Comparison of ENCODE assay signal across 13 cellular contexts in genomic region chr16:50366126-50366525, GRCh38. TPM values are rescaled to one million over a fixed set of nuclear protein-coding genes. Genes with fewer than 3 reads are reported as not detected.
DNase-seq lines count a peak whose midpoint lies in the region; ATAC-seq and TF ChIP-seq lines count a peak whose summit lies in the region.
"Had no signal": no experiment of that assay in that cellular context is flagged by ENCODE, and none has a peak within 500 bp of the region (broad histone marks: within the 10 kb centered on the region; RNA-seq: fewer than 3 reads in every experiment).

No MANE protein-coding gene starts in this region.

- H3K36me3 ChIP-seq in Karpas-422 (ENCODE audit: insufficient read depth, low read length) (peaks cover 41% of the 10 kb centered on the region; the same call in 1 of the 2 replicates), MM.1S (replicated peaks; ENCODE audit: insufficient read depth, low read length) (peaks cover 7% of the 10 kb centered on the region; the same call in 1 of the 2 replicates)
- H3K36me3 ChIP-seq: pancreas had no signal

- H3K4me1 ChIP-seq in Karpas-422 (ENCODE audit: low read length) (peaks cover 45% of the 10 kb centered on the region), MM.1S (ENCODE audit: low read length) (peaks cover 10% of the 10 kb centered on the region; the same call in 1 of the 2 replicates)

- peaks cover 49% of the 10 kb centered on the region for H3K4me1 Mint-ChIP-seq in T-helper 1 cell treated with Interleukin-12 subunit alpha and Interleukin-12 subunit beta and Interleukin-4 antibody, amounts not matched to agents 30 μg/mL and 1 μg/mL, for 36 hours (ENCODE audit: low read depth)
- peaks cover 56% of the 10 kb centered on the region for H3K4me1 Mint-ChIP-seq in activated CD4-positive, alpha-beta memory T cell treated with anti-CD3 and anti-CD28 coated beads, Interleukin-2, amount 10 ng/mL, durations not matched to agents 7 days and 5 days
- peaks cover 59 to 61% of the 10 kb centered on the region in 2 donors for H3K4me1 Mint-ChIP-seq in natural killer cell

- POLR2A ChIA-PET in activated CD4-positive, alpha-beta memory T cell treated with anti-CD3 and anti-CD28 coated beads, Interleukin-2, amount 10 ng/mL, durations not matched to agents 7 days and 5 days (lab: Charles Lee), result interaction anchor here (0.9 to 2.2 kb wide), 2 partner anchors 9 to 54 kb away, joined by 3 to 15 read pairs; no protein-coding TSS in a partner anchor

- H3K4me2 ChIP-seq in Karpas-422 (ENCODE audit: low read depth, low read length, poor library complexity, severe bottlenecking), result peak overlapping the region; percentile 96
- no peak overlapping the region for H3K4me2 ChIP-seq in MM.1S (ENCODE audit: low read depth, low read length)

- H3K36me3 Mint-ChIP-seq in T-helper 1 cell treated with Interleukin-12 subunit alpha and Interleukin-12 subunit beta and Interleukin-4 antibody, amounts not matched to agents 30 μg/mL and 1 μg/mL, for 36 hours (ENCODE audit: low read depth), result peaks cover 35% of the 10 kb centered on the region
- H3K36me3 Mint-ChIP-seq in activated CD4-positive, alpha-beta memory T cell treated with anti-CD3 and anti-CD28 coated beads, Interleukin-2, amount 10 ng/mL, durations not matched to agents 7 days and 5 days (ENCODE audit: low read depth), result peaks cover 54% of the 10 kb centered on the region
- H3K36me3 Mint-ChIP-seq in natural killer cell, result no peaks in the 10 kb centered on the region

- CTCF ChIA-PET in activated CD4-positive, alpha-beta memory T cell treated with anti-CD3 and anti-CD28 coated beads, Interleukin-2, amount 10 ng/mL, durations not matched to agents 7 days and 5 days (lab: Charles Lee), result interaction anchor here (0.6 to 5.2 kb wide), 3 partner anchors 39 to 300 kb away, joined by 3 to 29 read pairs (median 23); no protein-coding TSS in a partner anchor

- H3K9me3 ChIP-seq in Karpas-422 (ENCODE audit: low read length), result no peaks in the 10 kb centered on the region
- H3K9me3 ChIP-seq in MM.1S (replicated peaks; ENCODE audit: insufficient read depth, low read length), result no peaks in the 10 kb centered on the region
- H3K9me3 ChIP-seq: pancreas had no signal

- H3K27me3 Mint-ChIP-seq in T-helper 1 cell treated with Interleukin-12 subunit alpha and Interleukin-12 subunit beta and Interleukin-4 antibody, amounts not matched to agents 30 μg/mL and 1 μg/mL, for 36 hours (ENCODE audit: low read depth), result no peaks in the 10 kb centered on the region
- H3K27me3 Mint-ChIP-seq in activated CD4-positive, alpha-beta memory T cell treated with anti-CD3 and anti-CD28 coated beads, Interleukin-2, amount 10 ng/mL, durations not matched to agents 7 days and 5 days, result no peaks in the 10 kb centered on the region
- no peaks in the 10 kb centered on the region for H3K27me3 Mint-ChIP-seq in natural killer cell (ENCODE audit: low read depth in 2 of 2)

- peak overlapping the region; percentile 56 for H3K4me3 Mint-ChIP-seq in T-helper 1 cell treated with Interleukin-12 subunit alpha and Interleukin-12 subunit beta and Interleukin-4 antibody, amounts not matched to agents 30 μg/mL and 1 μg/mL, for 36 hours
- peak overlapping the region; percentile 0 for H3K4me3 Mint-ChIP-seq in activated CD4-positive, alpha-beta memory T cell treated with anti-CD3 and anti-CD28 coated beads, Interleukin-2, amount 10 ng/mL, durations not matched to agents 7 days and 5 days
- peak overlapping the region; percentile 45 for H3K4me3 Mint-ChIP-seq in natural killer cell

- peaks cover 26% of the 10 kb centered on the region; the same call in 1 of the 2 replicates for H4K20me1 ChIP-seq in Karpas-422 (ENCODE audit: insufficient read depth, low read depth, low read length)
- H4K20me1 ChIP-seq in MM.1S (ENCODE audit: insufficient read depth, low read length), result 0 out of 2 replicates have a peak, but pooled peaks cover 5% of the 10 kb centered on the region

- ATAC-seq in natural killer cell, result no peak
- ATAC-seq: esophagus mucosa, pancreas, WTC11 had no signal

- H3K79me2 ChIP-seq in Karpas-422 (ENCODE audit: low read length) (peaks cover 74% of the 10 kb centered on the region), MM.1S (ENCODE audit: low read length) (peaks cover 73% of the 10 kb centered on the region)

- no peak for DNase-seq in T-helper 1 cell
- no peak for DNase-seq in Karpas-422
- no peak for DNase-seq in activated CD4-positive, alpha-beta memory T cell treated with anti-CD3 and anti-CD28 coated beads, Interleukin-2, amount 10 ng/mL, durations not matched to agents 7 days and 5 days
- no peak for DNase-seq in natural killer cell
- no peak for DNase-seq in putamen (ENCODE audit: low spot score)
- DNase-seq in NK-92 treated with Interleukin-12 subunit alpha and Interleukin-12 subunit beta, amount 100 ng/mL, for 24 hours (lab: John Stamatoyannopoulos, UW), result no peak
- DNase-seq in MM.1S, result no peak
- DNase-seq: activated gamma-delta T cell, NCI-H1092, pancreas had no signal

- no peak overlapping the region for H3K9ac ChIP-seq in Karpas-422 (ENCODE audit: low read length)
- no peak overlapping the region for H3K9ac ChIP-seq in MM.1S (ENCODE audit: low read length)

- H2AFZ ChIP-seq in Karpas-422 (ENCODE audit: low read length) (no peak overlapping the region), MM.1S (ENCODE audit: low read length) (no peak overlapping the region)

- H3F3A ChIP-seq in MM.1S (ENCODE audit: insufficient read depth, low read length), result no peaks in the 10 kb centered on the region

- H3K27me3 ChIP-seq in Karpas-422 (ENCODE audit: low read length), result no peaks in the 10 kb centered on the region; the same call in 1 of the 2 replicates
- H3K27me3 ChIP-seq in MM.1S (replicated peaks; ENCODE audit: insufficient read depth, low read length), result no peaks in the 10 kb centered on the region
- H3K27me3 ChIP-seq: pancreas had no signal

- no peaks in the 10 kb centered on the region for H3K9me3 Mint-ChIP-seq in T-helper 1 cell treated with Interleukin-12 subunit alpha and Interleukin-12 subunit beta and Interleukin-4 antibody, amounts not matched to agents 30 μg/mL and 1 μg/mL, for 36 hours
- H3K9me3 Mint-ChIP-seq in activated CD4-positive, alpha-beta memory T cell treated with anti-CD3 and anti-CD28 coated beads, Interleukin-2, amount 10 ng/mL, durations not matched to agents 7 days and 5 days, result no peaks in the 10 kb centered on the region
- H3K9me3 Mint-ChIP-seq in natural killer cell, result no peaks in the 10 kb centered on the region
- H3K9me3 Mint-ChIP-seq: WTC11 had no signal

- H3K27ac ChIP-seq in Karpas-422 (ENCODE audit: low read length) (no peak overlapping the region), MM.1S (ENCODE audit: low read length) (no peak overlapping the region)
- H3K27ac ChIP-seq: pancreas had no signal

- H3K9me2 ChIP-seq in Karpas-422 (replicated peaks; ENCODE audit: insufficient read depth, low read length), result no peaks in the 10 kb centered on the region
- H3K9me2 ChIP-seq in MM.1S (replicated peaks; ENCODE audit: insufficient read depth, low read length), result no peaks in the 10 kb centered on the region

- no peak overlapping the region for H3K27ac Mint-ChIP-seq in T-helper 1 cell treated with Interleukin-12 subunit alpha and Interleukin-12 subunit beta and Interleukin-4 antibody, amounts not matched to agents 30 μg/mL and 1 μg/mL, for 36 hours
- no peak overlapping the region for H3K27ac Mint-ChIP-seq in activated CD4-positive, alpha-beta memory T cell treated with anti-CD3 and anti-CD28 coated beads, Interleukin-2, amount 10 ng/mL, durations not matched to agents 7 days and 5 days
- peak overlapping the region; percentile 10 to 43 for H3K27ac Mint-ChIP-seq in natural killer cell
- H3K27ac Mint-ChIP-seq: WTC11 had no signal

- 0 out of 2 replicates have a peak overlapping the region, but pooled peaks have one; percentile 17 for H3K4me3 ChIP-seq in Karpas-422 (ENCODE audit: low read length)
- H3K4me3 ChIP-seq in MM.1S (ENCODE audit: low read length), result no peak overlapping the region
- H3K4me3 ChIP-seq: pancreas had no signal

- intact Hi-C loops in natural killer cell (cut with micrococcal nuclease), result loop anchor here (5.0 to 10.0 kb wide), 2 partner anchors 39 to 379 kb away; partner anchors contain the start of gene CYLD

- TF ChIP-seq CTCF in natural killer cell (IDR thresholded peaks at IDR 0.05) (no peak), MM.1S (IDR thresholded peaks at IDR 0.05; ENCODE audit: low read length) (no peak)

RNA-seq across cellular contexts. Expression of gene BRD7, which starts 2.7 kb away (rescaled TPM):
- 59.6 and 66.0 TPM in 2 replicates for total RNA-seq in Karpas-422 (2014; rRNA removed; shearing (Covaris generic); ENCODE audit: low replicate concordance)
- 100 to 1,000 TPM in 1 of 2 experiments, 10 to 100 TPM in 1; 93.3 to 101 TPM for total RNA-seq in activated CD4-positive, alpha-beta memory T cell treated with anti-CD3 and anti-CD28 coated beads, Interleukin-2, amount 10 ng/mL, durations not matched to agents 7 days and 5 days
- 100 to 1,000 TPM in 1 of 3 donors, 10 to 100 TPM in 2; 89.2 to 118 (median 94.9) TPM for total RNA-seq in natural killer cell

Comparison
In these comparisons a context has a peak if more than half of its experiments do, and no peak if none do; other contexts are left out.
1. H3K27ac Mint-ChIP-seq: peak in natural killer cell (2 of 2); none in T-helper 1 cell treated with Interleukin-12 subunit alpha and Interleukin-12 subunit beta and Interleukin-4 antibody, amounts not matched to agents 30 μg/mL and 1 μg/mL, for 36 hours (single experiment) and activated CD4-positive, alpha-beta memory T cell treated with anti-CD3 and anti-CD28 coated beads, Interleukin-2, amount 10 ng/mL, durations not matched to agents 7 days and 5 days (single experiment).
2. H3K4me3 Mint-ChIP-seq: peak in every context shown above with its lines; median percentile 56 in T-helper 1 cell treated with Interleukin-12 subunit alpha and Interleukin-12 subunit beta and Interleukin-4 antibody, amounts not matched to agents 30 μg/mL and 1 μg/mL, for 36 hours; 45 in natural killer cell; 0 in activated CD4-positive, alpha-beta memory T cell treated with anti-CD3 and anti-CD28 coated beads, Interleukin-2, amount 10 ng/mL, durations not matched to agents 7 days and 5 days.